In genomic region chr12:132827763-132828703, GRCh38 we compare ENCODE assay signal across 8 cellular contexts. TPM values are rescaled to one million over a fixed set of nuclear protein-coding genes. Genes with fewer than 3 reads are reported as not detected.
A peak's percentile ranks its signal among the peaks of the same experiment; 100 is the strongest.
DNase-seq lines count a peak whose midpoint lies in the region; ATAC-seq and TF ChIP-seq lines count a peak whose summit lies in the region.

No MANE protein-coding gene starts in this region.

- H3K4me3 Mint-ChIP-seq in activated naive CD4-positive, alpha-beta T cell treated with anti-CD3 and anti-CD28 coated beads, Interleukin-2, amount 10 ng/mL, durations not matched to agents 7 days and 5 days: peak overlapping the region; percentile 83

- no peaks in the 10 kb centered on the region for H3K9me3 ChIP-seq in heart left ventricle
- H3K9me3 ChIP-seq in prostate gland: no peaks in the 10 kb centered on the region

- H3K36me3 ChIP-seq in heart left ventricle (peaks cover 0 to 56% (median 44%) of the 10 kb centered on the region in 9 donors), prostate gland (peaks cover 0 to 4% of the 10 kb centered on the region in 2 donors)

- peak; percentile 46 for DNase-seq in A172 (ENCODE audit: low spot score)
- DNase-seq in MV-4-11 (lab: John Stamatoyannopoulos, UW): peak; percentile 50
- peak; percentile 46 for DNase-seq in activated naive CD4-positive, alpha-beta T cell treated with anti-CD3 and anti-CD28 coated beads, Interleukin-2, amount 10 ng/mL, durations not matched to agents 7 days and 5 days
- DNase-seq in heart left ventricle: peak in 3 of 5 donors; percentile 28 to 43 (median 38)
- peak; percentile 50 for DNase-seq in prostate gland (ENCODE audit: low spot score)
- DNase-seq in iPS-NIHi7 (ENCODE audit: extremely low spot score): no peak

- intact Hi-C loops in heart left ventricle (cut with DNase I): loop anchor here in 2 of 10 donors (2.0 to 5.0 kb wide), 2 partner anchors 59 kb away; partner anchors contain the start of gene CHFR (in 2 of the 2)
- intact Hi-C loops in prostate gland (cut with DNase I): loop anchor here (5.0 kb wide), 2 partner anchors 59 to 61 kb away; partner anchors contain the start of gene CHFR

- 9 to 28% (median 13%) methylated on average over 22 to 59 of the region's 59 CpGs for WGBS in heart left ventricle, 4 donors
- WGBS in prostate gland: 12% methylated on average over 42 of the region's 59 CpGs

- peaks cover 57% of the 10 kb centered on the region for H3K4me1 Mint-ChIP-seq in activated naive CD4-positive, alpha-beta T cell treated with anti-CD3 and anti-CD28 coated beads, Interleukin-2, amount 10 ng/mL, durations not matched to agents 7 days and 5 days

- H3K27ac ChIP-seq in heart left ventricle (peak overlapping the region; percentile 92 to 100 (median 98)), prostate gland (peak overlapping the region; percentile 92 to 99)

- no peak for TF ChIP-seq CTCF in heart left ventricle (IDR thresholded peaks at IDR 0.05)
- no peak for TF ChIP-seq CTCF in prostate gland (IDR thresholded peaks at IDR 0.05)

- ATAC-seq in HG02571 (IDR thresholded peaks at IDR 0.05; ENCODE audit: unreplicated experiment) (peak; percentile 23), heart left ventricle (peak in 2 of 4 donors; percentile 38)

- TF ChIP-seq POLR2A in heart left ventricle (IDR thresholded peaks at IDR 0.05) (no peak), prostate gland (IDR thresholded peaks at IDR 0.05) (no peak)

- H3K4me3 ChIP-seq in GM08714 (ENCODE audit: low read length) (peak overlapping the region; percentile 64), heart left ventricle (peak overlapping the region; percentile 57 to 98 (median 90)), prostate gland (peak overlapping the region; percentile 76 to 89)

- peaks cover 4% of the 10 kb centered on the region for H3K27me3 Mint-ChIP-seq in activated naive CD4-positive, alpha-beta T cell treated with anti-CD3 and anti-CD28 coated beads, Interleukin-2, amount 10 ng/mL, durations not matched to agents 7 days and 5 days

- H3K36me3 Mint-ChIP-seq in activated naive CD4-positive, alpha-beta T cell treated with anti-CD3 and anti-CD28 coated beads, Interleukin-2, amount 10 ng/mL, durations not matched to agents 7 days and 5 days: peaks cover 61% of the 10 kb centered on the region

- CTCF ChIA-PET in activated naive CD4-positive, alpha-beta T cell treated with anti-CD3 and anti-CD28 coated beads, Interleukin-2, amount 10 ng/mL, durations not matched to agents 7 days and 5 days (lab: Charles Lee): no interaction called here

- H3K4me1 ChIP-seq in heart left ventricle (peaks cover 0 to 28% (median 20%) of the 10 kb centered on the region in 12 donors), prostate gland (replicated peaks) (peaks cover 5% of the 10 kb centered on the region)

- H3K27ac Mint-ChIP-seq in activated naive CD4-positive, alpha-beta T cell treated with anti-CD3 and anti-CD28 coated beads, Interleukin-2, amount 10 ng/mL, durations not matched to agents 7 days and 5 days: peak overlapping the region; percentile 92

- H3K9me3 Mint-ChIP-seq in activated naive CD4-positive, alpha-beta T cell treated with anti-CD3 and anti-CD28 coated beads, Interleukin-2, amount 10 ng/mL, durations not matched to agents 7 days and 5 days: no peaks in the 10 kb centered on the region

- no peaks in the 10 kb centered on the region for H3K27me3 ChIP-seq in heart left ventricle
- no peaks in the 10 kb centered on the region for H3K27me3 ChIP-seq in prostate gland (replicated peaks; ENCODE audit: insufficient read depth)

RNA-seq across cellular contexts. Expression of gene GOLGA3, which starts 0.6 kb away (rescaled TPM):
- 42.6 and 48.9 TPM in 2 replicates for total RNA-seq in A172 (2014; rRNA removed; shearing (Covaris generic))
- total RNA-seq in heart left ventricle: 10 to 100 TPM; 28.3 to 46.2 (median 37.3) TPM
- 10 to 100 TPM; 12.0 to 34.3 TPM for polyA plus RNA-seq in heart left ventricle
- total RNA-seq in prostate gland: 100 to 1,000 TPM in 1 of 2 donors, 10 to 100 TPM in 1; 99.1 to 109 TPM

RNA-seq across cellular contexts. Expression of gene CHFR, which starts 59.4 kb away (rescaled TPM):
- 11.3 and 13.5 TPM in 2 replicates for total RNA-seq in A172 (2014; rRNA removed; shearing (Covaris generic))
- total RNA-seq in heart left ventricle: 10 to 100 TPM; 10.6 to 33.5 (median 16.4) TPM
- 10 to 100 TPM; 17.4 to 21.6 TPM for polyA plus RNA-seq in heart left ventricle
- 10 to 100 TPM; 18.7 to 52.3 TPM for total RNA-seq in prostate gland
